In genomic region chr14:96804821-96805374, GRCh38 we compare ENCODE assay signal across 30 cellular contexts. TPM values are rescaled to one million over a fixed set of nuclear protein-coding genes. Genes with fewer than 3 reads are reported as not detected.
DNase-seq lines count a peak whose midpoint lies in the region; ATAC-seq and TF ChIP-seq lines count a peak whose summit lies in the region.
"Had no signal": no experiment of that assay in that cellular context is flagged by ENCODE, and none has a peak within 500 bp of the region (broad histone marks: within the 10 kb centered on the region; RNA-seq: fewer than 3 reads in every experiment).

No MANE protein-coding gene starts in this region.

- CTCF ChIA-PET in SK-N-SH (lab: Yijun Ruan, JAX): no interaction called here

- H3K27ac ChIP-seq in SK-N-SH (ENCODE audit: low read depth in 2 of 2, low read length in 1 of 2): no peak overlapping the region
- H3K27ac ChIP-seq: adrenal gland, HL-60, KMS-11, pancreas, SJSA1, suprapubic skin, upper lobe of left lung had no signal

- no peaks in the 10 kb centered on the region for H3K9me3 Mint-ChIP-seq in stimulated activated effector memory CD8-positive, alpha-beta T cell treated with anti-CD3 and anti-CD28 coated beads, Interleukin-12 subunit alpha, Interleukin-12 subunit beta, amount 100 ng/mL, for 72 hours
- H3K9me3 Mint-ChIP-seq: activated naive CD4-positive, alpha-beta T cell treated with anti-CD3 and anti-CD28 coated beads for 36 hours; CD4-positive, alpha-beta T cell had no signal

- TF ChIP-seq CTCF in SK-N-SH (IDR thresholded peaks at IDR 0.05) (no peak), Loucy (conservative IDR thresholded peaks at IDR 0.05; ENCODE audit: low read length) (no peak), choroid plexus epithelial cell (conservative IDR thresholded peaks at IDR 0.05; ENCODE audit: low read depth, low read length) (no peak)

- POLR2A ChIA-PET in SK-N-SH (lab: Yijun Ruan, JAX): no interaction called here

- H3K9me3 ChIP-seq in SK-N-SH (no peaks in the 10 kb centered on the region), Loucy (ENCODE audit: insufficient read depth, low read depth, low read length) (no peaks in the 10 kb centered on the region)
- H3K9me3 ChIP-seq: adrenal gland, pancreas, SJSA1, suprapubic skin, upper lobe of left lung had no signal

- H3K27ac Mint-ChIP-seq in stimulated activated effector memory CD8-positive, alpha-beta T cell treated with anti-CD3 and anti-CD28 coated beads, Interleukin-12 subunit alpha, Interleukin-12 subunit beta, amount 100 ng/mL, for 72 hours: no peak overlapping the region
- H3K27ac Mint-ChIP-seq: activated naive CD4-positive, alpha-beta T cell treated with anti-CD3 and anti-CD28 coated beads for 36 hours; CD4-positive, alpha-beta T cell; stimulated activated naive B cell treated with anti-CD40 and anti-IgM and Interleukin-4, amounts not matched to agents 10 μg/mL and 1 μg/mL and 100 μg/mL, for 72 hours had no signal

- TF ChIP-seq RAD21 in SK-N-SH (IDR thresholded peaks at IDR 0.05; ENCODE audit: low read length): no peak

- peaks cover 28% of the 10 kb centered on the region for H3K4me1 Mint-ChIP-seq in stimulated activated effector memory CD8-positive, alpha-beta T cell treated with anti-CD3 and anti-CD28 coated beads, Interleukin-12 subunit alpha, Interleukin-12 subunit beta, amount 100 ng/mL, for 72 hours

- peak overlapping the region; percentile 4; the same call in 1 of the 2 replicates for H2AFZ ChIP-seq in SK-N-SH (ENCODE audit: low read depth)
- no peak overlapping the region for H2AFZ ChIP-seq in Loucy (ENCODE audit: low read length)

- no peak overlapping the region for H3K4me3 ChIP-seq in SK-N-SH (ENCODE audit: low read depth in 2 of 2, low read length in 1 of 2)
- H3K4me3 ChIP-seq in Loucy (ENCODE audit: low read length, poor library complexity, severe bottlenecking): no peak overlapping the region
- no peak overlapping the region for H3K4me3 ChIP-seq in choroid plexus epithelial cell (ENCODE audit: low read depth, low read length)
- H3K4me3 ChIP-seq: adrenal gland, pancreas, SJSA1, suprapubic skin, upper lobe of left lung had no signal

- no peaks in the 10 kb centered on the region for H3F3A ChIP-seq in SK-N-SH (replicated peaks; ENCODE audit: insufficient read depth)
- no peaks in the 10 kb centered on the region for H3F3A ChIP-seq in Loucy (ENCODE audit: low read depth)

- H3K4me2 ChIP-seq in SK-N-SH (0 out of 2 replicates have a peak overlapping the region, but pooled peaks have one; percentile 11), Loucy (ENCODE audit: low read depth, low read length, poor library complexity, severe bottlenecking) (peak overlapping the region; percentile 92)
- H3K4me2 ChIP-seq: KMS-11 had no signal

- WGBS in SK-N-SH (ENCODE audit: low lambda C conversion rate): 82% methylated on average over 5 of the region's 5 CpGs

- H3K79me2 ChIP-seq in SK-N-SH (ENCODE audit: insufficient read depth) (peaks cover 96% of the 10 kb centered on the region), Loucy (ENCODE audit: insufficient read depth, low read length) (peaks cover 100% of the 10 kb centered on the region)

- no peak for TF ChIP-seq EP300 in SK-N-SH (IDR thresholded peaks at IDR 0.05; ENCODE audit: borderline replicate concordance in 1 of 2, low read depth in 1 of 2, low read length in 1 of 2)

- no peak overlapping the region for H3K9ac ChIP-seq in SK-N-SH
- no peak overlapping the region for H3K9ac ChIP-seq in Loucy (ENCODE audit: low read depth, low read length, poor library complexity, severe bottlenecking)
- H3K9ac ChIP-seq: KMS-11 had no signal

- H3K4me1 ChIP-seq in SK-N-SH (ENCODE audit: control insufficient read depth in 1 of 2, insufficient read depth in 2 of 2, low read depth in 1 of 2, low read length in 1 of 2) (peaks cover 0 to 5% of the 10 kb centered on the region in 2 experiments; a peak in 3 of 4 replicates), Loucy (ENCODE audit: insufficient read depth, low read length, poor library complexity, severe bottlenecking) (peaks cover 44% of the 10 kb centered on the region)
- H3K4me1 ChIP-seq: adrenal gland, pancreas, SJSA1, suprapubic skin, upper lobe of left lung had no signal

- peaks cover 5% of the 10 kb centered on the region for H3K36me3 Mint-ChIP-seq in stimulated activated effector memory CD8-positive, alpha-beta T cell treated with anti-CD3 and anti-CD28 coated beads, Interleukin-12 subunit alpha, Interleukin-12 subunit beta, amount 100 ng/mL, for 72 hours

- no peaks in the 10 kb centered on the region for H3K36me3 ChIP-seq in SK-N-SH (replicated peaks in 1 of 2; ENCODE audit: control insufficient read depth in 1 of 2, insufficient read depth in 2 of 2, low read length in 1 of 2)
- H3K36me3 ChIP-seq in Loucy (ENCODE audit: insufficient read depth, low read length): no peaks in the 10 kb centered on the region
- H3K36me3 ChIP-seq: adrenal gland, pancreas, suprapubic skin, upper lobe of left lung had no signal

- H4K20me1 ChIP-seq in SK-N-SH (ENCODE audit: insufficient read depth) (peaks cover 3% of the 10 kb centered on the region; the same call in 1 of the 2 replicates), Loucy (ENCODE audit: insufficient read depth, low read length, poor library complexity, severe bottlenecking) (peaks cover 86% of the 10 kb centered on the region)

- H3K27me3 ChIP-seq in SK-N-SH (ENCODE audit: insufficient read depth) (no peaks in the 10 kb centered on the region), Loucy (ENCODE audit: insufficient read depth, low read length, poor library complexity, severe bottlenecking) (no peaks in the 10 kb centered on the region)
- H3K27me3 ChIP-seq: adrenal gland, pancreas, SJSA1, suprapubic skin, upper lobe of left lung had no signal

- no peaks in the 10 kb centered on the region for H3K9me2 ChIP-seq in SK-N-SH
- no peaks in the 10 kb centered on the region for H3K9me2 ChIP-seq in Loucy (replicated peaks; ENCODE audit: low read depth, low read length)

- ATAC-seq in SK-N-SH treated with all-trans-retinoic acid at 6 μM for 48 hours (no peak; the same call in 2 of the 3 replicates), HG03108 (IDR thresholded peaks at IDR 0.05; ENCODE audit: unreplicated experiment) (no peak)
- no peak for ATAC-seq in stimulated activated effector memory CD8-positive, alpha-beta T cell treated with anti-CD3 and anti-CD28 coated beads, Interleukin-12 subunit alpha, Interleukin-12 subunit beta, amount 100 ng/mL, for 72 hours
- ATAC-seq: activated CD4-positive, CD25-positive, alpha-beta regulatory T cell treated with anti-CD3 and anti-CD28 coated beads, Interleukin-2, amount 50 U/mL, for 24 hours; left cardiac atrium; pancreas; stimulated activated naive B cell treated with anti-CD40 and anti-IgM and Interleukin-4, amounts not matched to agents 10 μg/mL and 1 μg/mL and 100 μg/mL, for 72 hours; T-helper 17 cell had no signal

- no peak for DNase-seq in SK-N-SH
- peak; percentile 26 for DNase-seq in choroid plexus epithelial cell (ENCODE audit: low read depth)
- peak; percentile 16 for DNase-seq in stromal cell of bone marrow (ENCODE audit: low read depth)
- no peak for DNase-seq in NCI-H1436 (lab: John Stamatoyannopoulos, UW)
- no peak for DNase-seq in stimulated activated effector memory CD8-positive, alpha-beta T cell treated with anti-CD3 and anti-CD28 coated beads, Interleukin-12 subunit alpha, Interleukin-12 subunit beta, amount 100 ng/mL, for 72 hours (ENCODE audit: low spot score in 2 of 2)
- DNase-seq: activated CD4-positive, alpha-beta T cell treated with anti-CD3 and anti-CD28 coated beads, Interleukin-2, amount 50 U/mL, for 4 hours; activated CD8-positive, alpha-beta memory T cell treated with anti-CD3 and anti-CD28 coated beads, Interleukin-2, amount 50 U/mL, for 4 hours; activated naive CD4-positive, alpha-beta T cell treated with anti-CD3 and anti-CD28 coated beads for 36 hours; adrenal gland; CD4-positive, alpha-beta T cell; EL; H7; hypothalamus; left cardiac atrium; NCI-H1417; NCI-H2081; NCI-H2227 treated with DMSO at 0.1 percent for 48 hours; NCI-H69; pancreas; stimulated activated naive B cell treated with anti-CD40 and anti-IgM and Interleukin-4, amounts not matched to agents 10 μg/mL and 1 μg/mL and 100 μg/mL, for 72 hours; T-helper 17 cell; upper lobe of left lung had no signal

- H3K4me3 Mint-ChIP-seq in stimulated activated effector memory CD8-positive, alpha-beta T cell treated with anti-CD3 and anti-CD28 coated beads, Interleukin-12 subunit alpha, Interleukin-12 subunit beta, amount 100 ng/mL, for 72 hours: no peak overlapping the region
- H3K4me3 Mint-ChIP-seq: activated naive CD4-positive, alpha-beta T cell treated with anti-CD3 and anti-CD28 coated beads for 36 hours; stimulated activated naive B cell treated with anti-CD40 and anti-IgM and Interleukin-4, amounts not matched to agents 10 μg/mL and 1 μg/mL and 100 μg/mL, for 72 hours had no signal

TF ChIP-seq in SK-N-SH, 30 proteins besides CTCF, POLR2A, EP300 and RAD21 (continues in another document):
- no peak for TF ChIP-seq ELF1 (IDR thresholded peaks at IDR 0.05)
- TF ChIP-seq JUND (IDR thresholded peaks at IDR 0.05): no peak
- TF ChIP-seq MAX (IDR thresholded peaks at IDR 0.05; ENCODE audit: low read depth): no peak
- TF ChIP-seq FOSL2 (IDR thresholded peaks at IDR 0.05; ENCODE audit: borderline replicate concordance, low read depth): no peak
- TF ChIP-seq NFIC (IDR thresholded peaks at IDR 0.05; ENCODE audit: borderline replicate concordance): no peak

TF ChIP-seq in SK-N-SH treated with all-trans-retinoic acid at 6 μM for 48 hours, 23 proteins besides CTCF, POLR2A, EP300 and RAD21 (continues in another document):
- TF ChIP-seq CSDC2 (CRISPR knock-in tag; IDR thresholded peaks at IDR 0.05): no peak
- no peak for TF ChIP-seq SNAI2 (CRISPR knock-in tag; IDR thresholded peaks at IDR 0.05)
- no peak for TF ChIP-seq ARNTL (CRISPR knock-in tag; IDR thresholded peaks at IDR 0.05; ENCODE audit: borderline replicate concordance, low read depth)
- no peak for TF ChIP-seq ZFP3 (CRISPR knock-in tag; IDR thresholded peaks at IDR 0.05)
- TF ChIP-seq ZNF8 (CRISPR knock-in tag; IDR thresholded peaks at IDR 0.05): no peak
- no peak for TF ChIP-seq ISL1 (CRISPR knock-in tag; IDR thresholded peaks at IDR 0.05)
- TF ChIP-seq RARB (CRISPR knock-in tag; IDR thresholded peaks at IDR 0.05): no peak
- no peak for TF ChIP-seq CREB5 (CRISPR knock-in tag; IDR thresholded peaks at IDR 0.05; ENCODE audit: low read depth)
- no peak for TF ChIP-seq ESRRG (CRISPR knock-in tag; IDR thresholded peaks at IDR 0.05)

RNA-seq across cellular contexts. Expression of gene VRK1, which starts 7.7 kb away (rescaled TPM):
- polyA plus RNA-seq in SK-N-SH (2012; rRNA removed): 8.6 and 9.1 TPM in 2 replicates
- polyA plus RNA-seq in SK-N-SH (2012; cell fraction: cytosol; rRNA removed): 11.5 and 15.9 TPM in 2 replicates
- polyA plus RNA-seq in SK-N-SH (2012; cell fraction: nucleus; rRNA removed): 3.9 and 6.4 TPM in 2 replicates

Comparison
In these comparisons a context has a peak if more than half of its experiments do, and no peak if none do; other contexts are left out.
1. DNase-seq: peak in choroid plexus epithelial cell (single experiment) and stromal cell of bone marrow (single experiment); none in SK-N-SH (single experiment), NCI-H1436 (single experiment) and stimulated activated effector memory CD8-positive, alpha-beta T cell treated with anti-CD3 and anti-CD28 coated beads, Interleukin-12 subunit alpha, Interleukin-12 subunit beta, amount 100 ng/mL, for 72 hours (0 of 2).